ENCODE assay signal across 1 cellular context in the genomic region with DNA sequence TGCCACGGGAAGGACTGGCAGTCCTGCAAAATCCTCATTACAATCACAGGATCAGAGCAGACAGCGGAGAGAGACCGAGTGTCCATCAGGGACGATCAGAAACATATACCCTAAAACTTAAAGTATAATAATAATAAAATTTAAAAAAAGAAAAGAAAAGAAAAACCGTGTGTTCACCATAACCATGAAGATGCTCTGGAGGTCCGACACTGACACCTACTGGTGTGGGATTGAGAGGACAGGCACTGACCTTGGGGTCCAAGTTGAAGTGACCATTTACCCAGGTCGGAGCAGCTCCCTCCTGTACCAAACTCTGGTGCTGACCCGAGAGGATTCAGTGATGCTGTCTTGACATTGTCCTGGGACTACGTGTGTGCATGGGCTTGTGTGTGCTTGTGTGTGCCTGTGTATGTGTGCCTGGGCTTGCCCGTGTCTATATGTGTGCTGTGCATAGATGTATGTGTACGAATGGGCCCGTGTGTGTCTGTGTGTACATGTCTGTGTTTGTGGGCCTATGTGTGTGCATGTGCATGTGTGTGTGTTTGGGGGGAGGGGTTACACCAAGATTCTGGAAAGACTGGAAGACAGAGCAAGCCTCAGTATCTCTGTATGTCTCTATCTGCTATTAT.
TF ChIP-seq lines count a peak whose summit lies in the region.

No MANE protein-coding gene starts in this region.

TF ChIP-seq in IMR-90, 13 proteins besides CTCF, POLR2A, EP300 and RAD21 (continued from another document):
- TF ChIP-seq MAZ (IDR thresholded peaks at IDR 0.05; ENCODE audit: borderline replicate concordance, low read depth, low read length), result no peak
- no peak for TF ChIP-seq MAFK (IDR thresholded peaks at IDR 0.05; ENCODE audit: low read depth, low read length)
- TF ChIP-seq, protein P1, sequence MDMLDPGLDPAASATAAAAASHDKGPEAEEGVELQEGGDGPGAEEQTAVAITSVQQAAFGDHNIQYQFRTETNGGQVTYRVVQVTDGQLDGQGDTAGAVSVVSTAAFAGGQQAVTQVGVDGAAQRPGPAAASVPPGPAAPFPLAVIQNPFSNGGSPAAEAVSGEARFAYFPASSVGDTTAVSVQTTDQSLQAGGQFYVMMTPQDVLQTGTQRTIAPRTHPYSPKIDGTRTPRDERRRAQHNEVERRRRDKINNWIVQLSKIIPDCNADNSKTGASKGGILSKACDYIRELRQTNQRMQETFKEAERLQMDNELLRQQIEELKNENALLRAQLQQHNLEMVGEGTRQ (IDR thresholded peaks at IDR 0.05; ENCODE audit: low read depth, low read length), result no peak
- no peak for TF ChIP-seq FOS (IDR thresholded peaks at IDR 0.05; ENCODE audit: low read depth, low read length)
TF ChIP-seq in IMR-90: peak in this region for 0.
